ENCODE assay signal across 34 cellular contexts in genomic region chr4:117488692-117489091, GRCh38.
"Had no signal": no experiment of that assay in that cellular context is flagged by ENCODE, and none has a peak within 500 bp of the region (broad histone marks: within the 10 kb centered on the region; RNA-seq: fewer than 3 reads in every experiment).

No MANE protein-coding gene starts in this region.

- H3K36me3 ChIP-seq: MG63 had no signal

- DNase-seq: Karpas-422, Kasumi-1, MG63, MM.1S, MV-4-11, NCI-H1048, NCI-H1092, NCI-H1092 treated with DMSO at 0.1 percent for 48 hours, NCI-H1105, NCI-H1105 treated with DMSO at 0.1 percent for 48 hours, NCI-H1417, NCI-H1417 treated with DMSO at 0.1 percent for 48 hours, NCI-H1436, NCI-H1436 treated with DMSO at 0.1 percent for 48 hours, NCI-H146, NCI-H1694, NCI-H1694 treated with DMSO at 0.1 percent for 48 hours, NCI-H187, NCI-H187 treated with DMSO at 0.1 percent for 48 hours, NCI-H1930, NCI-H2029, NCI-H2029 treated with DMSO at 0.1 percent for 48 hours, NCI-H2081, NCI-H2081 treated with DMSO at 0.1 percent for 48 hours, NCI-H2107, NCI-H2171, NCI-H2171 treated with DMSO at 0.1 percent for 48 hours, NCI-H2227 treated with DMSO at 0.1 percent for 48 hours, NCI-H226, NCI-H345, NCI-H446, NCI-H446 treated with DMSO at 0.1 percent for 48 hours, NCI-H510A, NCI-H510A treated with DMSO at 0.1 percent for 48 hours had no signal

- H3K27me3 ChIP-seq: MG63 had no signal

- H3K9me3 ChIP-seq: MG63 had no signal

- H3K4me3 ChIP-seq: MG63 had no signal
